In genomic region chr2:52495816-52496215, GRCh38 we compare ENCODE assay signal across 35 cellular contexts.
DNase-seq lines count a peak whose midpoint lies in the region; ATAC-seq, FAIRE-seq and TF ChIP-seq lines count a peak whose summit lies in the region.
"Had no signal": no experiment of that assay in that cellular context is flagged by ENCODE, and none has a peak within 500 bp of the region (broad histone marks: within the 10 kb centered on the region; RNA-seq: fewer than 3 reads in every experiment).

No MANE protein-coding gene starts in this region.

- TF ChIP-seq CTCF in liver (IDR thresholded peaks at IDR 0.05; ENCODE audit: low read depth, low read length, missing input control) = no peak
- TF ChIP-seq CTCF in HepG2 (CRISPR knock-in tag; IDR thresholded peaks at IDR 0.05) = no peak
- TF ChIP-seq CTCF in right lobe of liver (IDR thresholded peaks at IDR 0.05) = no peak

- FAIRE-seq in HepG2 (lab: Jason Lieb, UNC) = no peak
- FAIRE-seq: A204.1, D721Med had no signal

- H3K36me3 ChIP-seq in liver (ENCODE audit: control insufficient read depth in 4 of 4, insufficient read depth in 3 of 4, low read depth in 1 of 4, low read length in 3 of 4) = no peaks in the 10 kb centered on the region
- H3K36me3 ChIP-seq in HepG2 (replicated peaks in 1 of 2; ENCODE audit: control insufficient read depth in 1 of 2, insufficient read depth in 2 of 2, low read length in 2 of 2) = no peaks in the 10 kb centered on the region
- no peaks in the 10 kb centered on the region for H3K36me3 ChIP-seq in right lobe of liver
- H3K36me3 ChIP-seq: BE2C; BLaER1; BLaER1 treated with 17β-estradiol and CSF1 and Interleukin-3, amounts not matched to agents 10 nM and 100 nM had no signal

- no peak overlapping the region for H3K4me2 ChIP-seq in HepG2 (ENCODE audit: low read depth, low read length)
- H3K4me2 ChIP-seq: A549; BLaER1; BLaER1 treated with 17β-estradiol and CSF1 and Interleukin-3, amounts not matched to agents 10 nM and 100 nM had no signal

- no peak overlapping the region for H3K27ac Mint-ChIP-seq in stimulated activated naive CD8-positive, alpha-beta T cell treated with anti-CD3 and anti-CD28 coated beads, Interleukin-15, amount 100 ng/mL, for 72 hours
- H3K27ac Mint-ChIP-seq: B cell; CD14-positive monocyte; CD4-positive, alpha-beta memory T cell; CD4-positive, alpha-beta T cell; CD4-positive, CD25-positive, alpha-beta regulatory T cell; CD8-positive, alpha-beta memory T cell; CD8-positive, alpha-beta T cell had no signal

- H3K9me3 ChIP-seq in liver (ENCODE audit: control insufficient read depth in 4 of 4, low read length in 3 of 4) = peaks cover 0 to 5% (median 2%) of the 10 kb centered on the region in 4 donors
- H3K9me3 ChIP-seq in HepG2 (ENCODE audit: low read length) = peaks cover 92% of the 10 kb centered on the region
- no peaks in the 10 kb centered on the region for H3K9me3 ChIP-seq in right lobe of liver
- H3K9me3 ChIP-seq: BE2C had no signal

- TF ChIP-seq EP300 in HepG2 (IDR thresholded peaks at IDR 0.05; ENCODE audit: low read depth in 2 of 2, low read length in 2 of 2) (no peak), HepG2 (CRISPR knock-in tag; IDR thresholded peaks at IDR 0.05; ENCODE audit: borderline replicate concordance) (no peak)

- no peaks in the 10 kb centered on the region for H4K20me1 ChIP-seq in HepG2 (ENCODE audit: insufficient read depth, low read length)
- H4K20me1 ChIP-seq: BLaER1; BLaER1 treated with 17β-estradiol and CSF1 and Interleukin-3, amounts not matched to agents 10 nM and 100 nM had no signal

- POLR2A ChIA-PET in HepG2 (lab: Yijun Ruan, JAX) = no interaction called here

- ATAC-seq in HepG2 = no peak
- peak; percentile 67 for ATAC-seq in left lobe of liver
- peak; percentile 48 to 81 (median 64) for ATAC-seq in right lobe of liver
- ATAC-seq in stimulated activated naive CD8-positive, alpha-beta T cell treated with anti-CD3 and anti-CD28 coated beads, Interleukin-15, amount 100 ng/mL, for 72 hours = no peak
- ATAC-seq in GM21360 (IDR thresholded peaks at IDR 0.05; ENCODE audit: unreplicated experiment) = no peak
- ATAC-seq: A549; CD8-positive, alpha-beta T cell had no signal

- DNase-seq in HepG2 (ENCODE audit: low spot score) = no peak
- DNase-seq in left lobe of liver (ENCODE audit: low spot score) = no peak
- no peak for DNase-seq in right lobe of liver
- no peak for DNase-seq in stimulated activated naive CD8-positive, alpha-beta T cell treated with anti-CD3 and anti-CD28 coated beads, Interleukin-15, amount 100 ng/mL, for 72 hours
- DNase-seq: 8988T; ACHN; AML-193; BE2C; C1 segment of cervical spinal cord; Caco-2; Calu3; CD4-positive, alpha-beta memory T cell; CD4-positive, alpha-beta T cell; CD4-positive, CD25-positive, alpha-beta regulatory T cell; CD8-positive, alpha-beta memory T cell; CD8-positive, alpha-beta T cell; COR-L47; DMS 273 treated with DMSO at 0.1 percent for 48 hours; DMS153; DMS53; DMS79; DMS79 treated with DMSO at 0.1 percent for 48 hours; DND-41; EL had no signal

- no peak overlapping the region for H2AFZ ChIP-seq in HepG2 (ENCODE audit: low read length)

- peaks cover 15 to 18% of the 10 kb centered on the region in 2 donors for H3K9me3 Mint-ChIP-seq in stimulated activated naive CD8-positive, alpha-beta T cell treated with anti-CD3 and anti-CD28 coated beads, Interleukin-15, amount 100 ng/mL, for 72 hours

- intact Hi-C loops in HepG2 (cut with micrococcal nuclease; ENCODE audit: unreplicated experiment) (no loop called here), right lobe of liver (cut with DNase I) (no loop called here)

- H3K9ac ChIP-seq in liver (ENCODE audit: low read depth in 1 of 2, low read length in 2 of 2) (no peak overlapping the region), HepG2 (ENCODE audit: insufficient read depth, low read depth, low read length) (no peak overlapping the region)
- H3K9ac ChIP-seq: BLaER1; BLaER1 treated with 17β-estradiol and CSF1 and Interleukin-3, amounts not matched to agents 10 nM and 100 nM had no signal

- TF ChIP-seq RAD21 in liver (IDR thresholded peaks at IDR 0.05) (no peak), HepG2 (CRISPR knock-in tag; IDR thresholded peaks at IDR 0.05) (no peak)

- H3K4me3 ChIP-seq in liver (ENCODE audit: low read depth in 1 of 3, low read length in 3 of 3) (no peak overlapping the region), HepG2 (replicated peaks in 1 of 3; ENCODE audit: insufficient read depth in 1 of 3, low read depth in 2 of 3, low read length in 3 of 3) (no peak overlapping the region), right lobe of liver (no peak overlapping the region)
- H3K4me3 ChIP-seq: A549; BLaER1; BLaER1 treated with 17β-estradiol and CSF1 and Interleukin-3, amounts not matched to agents 10 nM and 100 nM had no signal

- H3K4me1 ChIP-seq in liver (ENCODE audit: control insufficient read depth in 4 of 4, insufficient read depth in 4 of 4, low read length in 3 of 4) = peaks cover 0 to 12% (median 11%) of the 10 kb centered on the region in 4 donors
- no peaks in the 10 kb centered on the region for H3K4me1 ChIP-seq in HepG2 (ENCODE audit: insufficient read depth, low read length)
- peaks cover 0 to 20% (median 2%) of the 10 kb centered on the region in 4 donors for H3K4me1 ChIP-seq in right lobe of liver
- H3K4me1 ChIP-seq: A549, BE2C, BLaER1, Caco-2 had no signal

- CTCF ChIA-PET in HepG2 (lab: Yijun Ruan, JAX; ENCODE audit: low intra/inter-chr PET ratio, low total read pairs) = no interaction called here

- no peak for TF ChIP-seq POLR2A in HepG2 (IDR thresholded peaks at IDR 0.05; ENCODE audit: insufficient read depth in 1 of 2, low read depth in 2 of 2, low read length in 2 of 2)
- no peak for TF ChIP-seq POLR2A in right lobe of liver (IDR thresholded peaks at IDR 0.05)

- no peaks in the 10 kb centered on the region for H3K27me3 Mint-ChIP-seq in stimulated activated naive CD8-positive, alpha-beta T cell treated with anti-CD3 and anti-CD28 coated beads, Interleukin-15, amount 100 ng/mL, for 72 hours
- H3K27me3 Mint-ChIP-seq: B cell; CD4-positive, alpha-beta memory T cell; CD4-positive, alpha-beta T cell; CD4-positive, CD25-positive, alpha-beta regulatory T cell; CD8-positive, alpha-beta memory T cell had no signal

- H3K4me3 Mint-ChIP-seq in stimulated activated naive CD8-positive, alpha-beta T cell treated with anti-CD3 and anti-CD28 coated beads, Interleukin-15, amount 100 ng/mL, for 72 hours = no peak overlapping the region
- H3K4me3 Mint-ChIP-seq: B cell; CD14-positive monocyte; CD4-positive, alpha-beta memory T cell; CD4-positive, alpha-beta T cell; CD4-positive, CD25-positive, alpha-beta regulatory T cell; CD8-positive, alpha-beta memory T cell; CD8-positive, alpha-beta T cell had no signal

- H3K27ac ChIP-seq in liver (ENCODE audit: low read depth in 1 of 2, low read length in 2 of 2) = no peak overlapping the region
- no peak overlapping the region for H3K27ac ChIP-seq in HepG2 (ENCODE audit: extremely low read length, insufficient read depth, low read length)
- no peak overlapping the region for H3K27ac ChIP-seq in right lobe of liver
- H3K27ac ChIP-seq: 22Rv1; A549; BLaER1; BLaER1 treated with 17β-estradiol and CSF1 and Interleukin-3, amounts not matched to agents 10 nM and 100 nM; C4-2B had no signal

- H3K4me1 Mint-ChIP-seq in stimulated activated naive CD8-positive, alpha-beta T cell treated with anti-CD3 and anti-CD28 coated beads, Interleukin-15, amount 100 ng/mL, for 72 hours = no peaks in the 10 kb centered on the region
- H3K4me1 Mint-ChIP-seq: B cell; CD14-positive monocyte; CD4-positive, alpha-beta memory T cell; CD4-positive, CD25-positive, alpha-beta regulatory T cell; CD8-positive, alpha-beta memory T cell had no signal

- no peaks in the 10 kb centered on the region for H3K79me2 ChIP-seq in HepG2 (ENCODE audit: insufficient read depth, low read length)

- H3K27me3 ChIP-seq in liver (ENCODE audit: control insufficient read depth in 4 of 4, insufficient read depth in 4 of 4, low read length in 3 of 4) = no peaks in the 10 kb centered on the region
- H3K27me3 ChIP-seq in HepG2 (ENCODE audit: control insufficient read depth in 1 of 2, insufficient read depth in 2 of 2, low read length in 2 of 2) = no peaks in the 10 kb centered on the region
- no peaks in the 10 kb centered on the region for H3K27me3 ChIP-seq in right lobe of liver
- H3K27me3 ChIP-seq: BE2C; BLaER1; BLaER1 treated with 17β-estradiol and CSF1 and Interleukin-3, amounts not matched to agents 10 nM and 100 nM had no signal

- in situ Hi-C loops in HepG2 (cut with HindIII; ENCODE audit: extremely low pct_ligation_motif_present, low pct_unique_long_range_greater_than_20kb) = no loop called here

- no TSS peak for BruUV-seq in HepG2 (replicated peaks; lab: Mats Ljungman, UMichigan)

TF ChIP-seq in liver, 16 proteins besides CTCF, POLR2A, EP300 and RAD21 (continues in another document):
- TF ChIP-seq EGR1 (IDR thresholded peaks at IDR 0.05; ENCODE audit: low read depth in 2 of 2) (no peak), FOXA1 (IDR thresholded peaks at IDR 0.05) (no peak), FOXA2 (IDR thresholded peaks at IDR 0.05) (no peak), HNF4A (conservative IDR thresholded peaks at IDR 0.05) (peak; percentile 83 to 86)

TF ChIP-seq in HepG2, 621 proteins besides CTCF, POLR2A, EP300 and RAD21 (continues in another document):
- TF ChIP-seq ETV5 (CRISPR knock-in tag; IDR thresholded peaks at IDR 0.05; ENCODE audit: borderline replicate concordance) (no peak), TBP (CRISPR knock-in tag; IDR thresholded peaks at IDR 0.05) (no peak), FOXA3 (CRISPR knock-in tag; IDR thresholded peaks at IDR 0.05) (no peak)

Comparison
In these comparisons a context has a peak if more than half of its experiments do, and no peak if none do; other contexts are left out.
1. ATAC-seq: peak in left lobe of liver (single experiment) and right lobe of liver (4 of 4); none in HepG2 (single experiment), stimulated activated naive CD8-positive, alpha-beta T cell treated with anti-CD3 and anti-CD28 coated beads, Interleukin-15, amount 100 ng/mL, for 72 hours (single experiment) and GM21360 (single experiment).